1 cellular context compared by ENCODE assay signal in genomic region chr2:95272781-95273180, GRCh38.
TF ChIP-seq lines count a peak whose summit lies in the region.

No MANE protein-coding gene starts in this region.

TF ChIP-seq in WTC11, 78 proteins besides CTCF, POLR2A, EP300 and RAD21 (continued from another document):
- no peak for TF ChIP-seq STAT6 (CRISPR knock-in tag; conservative IDR thresholded peaks at IDR 0.05; ENCODE audit: low read depth)
